ENCODE assay signal across 1 cellular context in genomic region chr19:17513801-17514200, GRCh38.
TF ChIP-seq lines count a peak whose summit lies in the region.

No MANE protein-coding gene starts in this region.

TF ChIP-seq in GM23338, 12 proteins besides CTCF, POLR2A, EP300 and RAD21 (continued from another document):
- TF ChIP-seq ZNF462 (CRISPR knock-in tag; IDR thresholded peaks at IDR 0.05) (no peak), EZH2phosphoT487 (IDR thresholded peaks at IDR 0.05; ENCODE audit: unreplicated experiment) (no peak), JUNB (IDR thresholded peaks at IDR 0.05; ENCODE audit: unreplicated experiment) (no peak), STAT1 (IDR thresholded peaks at IDR 0.05; ENCODE audit: unreplicated experiment) (no peak)
